ENCODE assay signal across 39 cellular contexts in genomic region chr20:742156-742555, GRCh38. TPM values are rescaled to one million over a fixed set of nuclear protein-coding genes. Genes with fewer than 3 reads are reported as not detected.
"Had no signal": no experiment of that assay in that cellular context is flagged by ENCODE, and none has a peak within 500 bp of the region (broad histone marks: within the 10 kb centered on the region; RNA-seq: fewer than 3 reads in every experiment).

No MANE protein-coding gene starts in this region.

- DNase-seq: activated B cell treated with CpG ODN at 0.5 μM for 24 hours; activated CD4-positive, alpha-beta memory T cell treated with anti-CD3 and anti-CD28 coated beads for 36 hours; activated CD4-positive, alpha-beta T cell treated with anti-CD3 and anti-CD28 coated beads for 4 hours; activated CD4-positive, alpha-beta T cell treated with anti-CD3 and anti-CD28 coated beads, Interleukin-2, amount 10 ng/mL, durations not matched to agents 24 days and 14 days; activated CD4-positive, alpha-beta T cell treated with anti-CD3 and anti-CD28 coated beads, Interleukin-2, amount 50 U/mL, for 1 hour; activated CD4-positive, alpha-beta T cell treated with anti-CD3 and anti-CD28 coated beads, Interleukin-2, amount 50 U/mL, for 4 hours; activated CD4-positive, CD25-positive, alpha-beta regulatory T cell treated with anti-CD3 and anti-CD28 coated beads, Interleukin-2, amount 50 U/mL, for 72 hours; activated CD8-positive, alpha-beta memory T cell treated with anti-CD3 and anti-CD28 coated beads, Interleukin-2, amount 50 U/mL, for 4 hours; activated CD8-positive, alpha-beta T cell treated with anti-CD3 and anti-CD28 coated beads for 36 hours; activated effector memory CD4-positive, alpha-beta T cell treated with anti-CD3 and anti-CD28 coated beads, Interleukin-2, amount 50 U/mL, for 16 hours; activated gamma-delta T cell treated with Interleukin-2 at 50 U/mL for 16 hours; activated naive CD4-positive, alpha-beta T cell; activated naive CD4-positive, alpha-beta T cell treated with anti-CD3 and anti-CD28 coated beads for 36 hours; activated naive CD4-positive, alpha-beta T cell treated with anti-CD3 and anti-CD28 coated beads, Interleukin-2, amount 50 U/mL, for 16 hours; activated naive CD8-positive, alpha-beta T cell treated with anti-CD3 and anti-CD28 coated beads for 36 hours; activated T-cell treated with anti-CD3 and anti-CD28 coated beads for 4 hours; activated T-cell treated with anti-CD3 and anti-CD28 coated beads, Interleukin-2, amount 50 U/mL, for 1 hour; activated T-cell treated with anti-CD3 and anti-CD28 coated beads, Interleukin-2, amount 50 U/mL, for 4 hours; activated T-cell treated with anti-CD3 and anti-CD28 coated beads, Interleukin-2, amount 50 U/mL, for 72 hours; adrenal gland; amniotic stem cell; caudate nucleus; cerebellar nuclear complex; T-helper 1 cell; T-helper 2 cell; T-helper 9 cell had no signal

- FAIRE-seq: bronchial epithelial cell, TTC549 had no signal

- ATAC-seq: activated CD8-positive, alpha-beta T cell treated with anti-CD3 and anti-CD28 coated beads for 36 hours; activated naive CD4-positive, alpha-beta T cell treated with anti-CD3 and anti-CD28 coated beads, Interleukin-2, amount 50 U/mL, for 72 hours; activated T-cell treated with anti-CD3 and anti-CD28 coated beads, Interleukin-2, amount 50 U/mL, for 4 hours; activated T-cell treated with anti-CD3 and anti-CD28 coated beads, Interleukin-2, amount 50 U/mL, for 72 hours; activated T-helper 17 cell treated with anti-CD3 and anti-CD28 coated beads, Interleukin-2, amount 50 U/mL, for 72 hours had no signal

- H3K4me3 Mint-ChIP-seq: activated B cell treated with CpG ODN at 0.5 μM for 24 hours; activated CD4-positive, alpha-beta memory T cell treated with anti-CD3 and anti-CD28 coated beads for 36 hours; activated CD4-positive, alpha-beta T cell treated with anti-CD3 and anti-CD28 coated beads, Interleukin-2, amount 10 ng/mL, durations not matched to agents 24 days and 14 days; activated CD8-positive, alpha-beta T cell treated with anti-CD3 and anti-CD28 coated beads for 36 hours; activated naive CD4-positive, alpha-beta T cell treated with anti-CD3 and anti-CD28 coated beads for 36 hours; activated naive CD8-positive, alpha-beta T cell treated with anti-CD3 and anti-CD28 coated beads for 36 hours; activated T-cell treated with anti-CD3 and anti-CD28 coated beads, Interleukin-2, amount 50 U/mL, for 4 hours; activated T-cell treated with anti-CD3 and anti-CD28 coated beads, Interleukin-2, amount 50 U/mL, for 72 hours; activated T-helper 1 cell treated with anti-CD3 and anti-CD28 coated beads, Interleukin-12 subunit alpha, Interleukin-12 subunit beta, Interleukin-2, Interleukin-4 antibody, amounts not matched to agents 30 ng/mL and 10 ng/mL and 1 ng/mL, durations not matched to agents 14 hours and 24 hours and 36 hours; activated T-helper 17 cell treated with anti-CD3 and anti-CD28 coated beads, Interleukin-2, amount 50 U/mL, for 72 hours; brain; central memory CD8-positive, alpha-beta T cell; T-helper 1 cell treated with Interleukin-12 subunit alpha and Interleukin-12 subunit beta and Interleukin-4 antibody, amounts not matched to agents 30 μg/mL and 1 μg/mL, for 36 hours; T-helper 2 cell treated with Interferon-gamma antibody and Interleukin-4, amounts not matched to agents 5 μg/mL and 100 μg/mL, for 36 hours had no signal

- H3K27me3 Mint-ChIP-seq: activated CD4-positive, alpha-beta T cell treated with anti-CD3 and anti-CD28 coated beads, Interleukin-2, amount 10 ng/mL, durations not matched to agents 24 days and 14 days; activated naive CD8-positive, alpha-beta T cell treated with anti-CD3 and anti-CD28 coated beads for 36 hours had no signal

- H3K4me3 ChIP-seq: adrenal gland, ascending aorta, cardiac muscle cell had no signal

- H3K36me3 ChIP-seq: adrenal gland, ascending aorta, cardiac muscle cell had no signal

- H3K4me1 Mint-ChIP-seq: activated B cell treated with CpG ODN at 0.5 μM for 24 hours; activated CD4-positive, alpha-beta T cell treated with anti-CD3 and anti-CD28 coated beads, Interleukin-2, amount 10 ng/mL, durations not matched to agents 24 days and 14 days; activated naive CD8-positive, alpha-beta T cell treated with anti-CD3 and anti-CD28 coated beads for 36 hours; activated T-helper 17 cell treated with anti-CD3 and anti-CD28 coated beads, Interleukin-2, amount 50 U/mL, for 72 hours; brain; central memory CD8-positive, alpha-beta T cell had no signal

- H3K4me1 ChIP-seq: adrenal gland, ascending aorta had no signal

- H3K27ac ChIP-seq: adrenal gland, ascending aorta, cardiac muscle cell had no signal

- H3K27ac Mint-ChIP-seq: activated B cell treated with CpG ODN at 0.5 μM for 24 hours; activated CD4-positive, alpha-beta memory T cell treated with anti-CD3 and anti-CD28 coated beads for 36 hours; activated CD4-positive, alpha-beta T cell treated with anti-CD3 and anti-CD28 coated beads, Interleukin-2, amount 10 ng/mL, durations not matched to agents 24 days and 14 days; activated CD8-positive, alpha-beta T cell treated with anti-CD3 and anti-CD28 coated beads for 36 hours; activated naive CD4-positive, alpha-beta T cell treated with anti-CD3 and anti-CD28 coated beads for 36 hours; activated naive CD4-positive, alpha-beta T cell treated with anti-CD3 and anti-CD28 coated beads, Interleukin-2, amount 50 U/mL, for 72 hours; activated naive CD8-positive, alpha-beta T cell treated with anti-CD3 and anti-CD28 coated beads for 36 hours; activated T-cell treated with anti-CD3 and anti-CD28 coated beads, Interleukin-2, amount 50 U/mL, for 72 hours; activated T-helper 1 cell treated with anti-CD3 and anti-CD28 coated beads, Interleukin-12 subunit alpha, Interleukin-12 subunit beta, Interleukin-2, Interleukin-4 antibody, amounts not matched to agents 30 ng/mL and 10 ng/mL and 1 ng/mL, durations not matched to agents 14 hours and 24 hours and 36 hours; activated T-helper 17 cell treated with anti-CD3 and anti-CD28 coated beads, Interleukin-2, amount 50 U/mL, for 72 hours; brain; T-helper 1 cell treated with Interleukin-12 subunit alpha and Interleukin-12 subunit beta and Interleukin-4 antibody, amounts not matched to agents 30 μg/mL and 1 μg/mL, for 36 hours; T-helper 2 cell treated with Interferon-gamma antibody and Interleukin-4, amounts not matched to agents 5 μg/mL and 100 μg/mL, for 36 hours had no signal

- H3K27me3 ChIP-seq: ascending aorta, cardiac muscle cell had no signal

RNA-seq across cellular contexts. Expression of gene SLC52A3, which starts 26.1 kb away (rescaled TPM):
- total RNA-seq: activated B cell treated with CpG ODN at 0.5 μM for 24 hours; activated CD4-positive, alpha-beta memory T cell treated with anti-CD3 and anti-CD28 coated beads for 36 hours; activated CD4-positive, alpha-beta T cell treated with anti-CD3 and anti-CD28 coated beads, Interleukin-2, amount 10 ng/mL, durations not matched to agents 24 days and 14 days; activated CD8-positive, alpha-beta memory T cell treated with anti-CD3 and anti-CD28 coated beads for 36 hours; activated CD8-positive, alpha-beta T cell treated with anti-CD3 and anti-CD28 coated beads for 36 hours; activated naive CD4-positive, alpha-beta T cell treated with anti-CD3 and anti-CD28 coated beads for 36 hours; activated naive CD4-positive, alpha-beta T cell treated with anti-CD3 and anti-CD28 coated beads, Interleukin-2, amount 50 U/mL, for 72 hours; activated T-cell treated with anti-CD3 and anti-CD28 coated beads, Interleukin-2, amount 50 U/mL, for 4 hours; activated T-cell treated with anti-CD3 and anti-CD28 coated beads, Interleukin-2, amount 50 U/mL, for 72 hours; activated T-helper 1 cell treated with anti-CD3 and anti-CD28 coated beads, Interleukin-12 subunit alpha, Interleukin-12 subunit beta, Interleukin-2, Interleukin-4 antibody, amounts not matched to agents 30 ng/mL and 10 ng/mL and 1 ng/mL, durations not matched to agents 14 hours and 24 hours and 36 hours; activated T-helper 17 cell treated with anti-CD3 and anti-CD28 coated beads, Interleukin-2, amount 50 U/mL, for 72 hours; chondrocyte had no signal
- polyA plus RNA-seq: cardiac muscle cell had no signal
